In the genomic region with DNA sequence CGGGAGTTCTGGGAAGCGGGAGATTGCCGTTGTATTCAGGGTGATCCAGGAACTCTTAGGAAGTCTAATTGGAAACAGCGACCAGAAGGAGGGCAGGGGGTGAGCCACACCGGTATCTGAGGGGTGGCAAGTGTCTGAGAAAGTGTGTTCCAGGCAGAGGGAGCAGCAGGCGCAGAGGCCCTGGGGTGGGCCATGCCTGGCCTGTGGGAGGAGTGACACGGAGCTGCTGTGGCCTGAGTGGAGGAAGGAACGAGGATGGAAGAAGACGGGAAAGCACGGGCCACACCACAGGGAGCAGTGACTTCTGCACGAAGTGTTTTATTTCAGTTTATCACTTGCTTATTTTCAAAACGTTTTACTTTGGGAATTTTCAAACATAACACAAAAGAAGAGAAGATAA, we compare ENCODE assay signal across 21 cellular contexts.
DNase-seq lines count a peak whose midpoint lies in the region; ATAC-seq and TF ChIP-seq lines count a peak whose summit lies in the region.
"Had no signal": no experiment of that assay in that cellular context is flagged by ENCODE, and none has a peak within 500 bp of the region (broad histone marks: within the 10 kb centered on the region; RNA-seq: fewer than 3 reads in every experiment).

No MANE protein-coding gene starts in this region.

- no peak overlapping the region for H3K4me3 Mint-ChIP-seq in activated naive CD4-positive, alpha-beta T cell treated with anti-CD3 and anti-CD28 coated beads, Interleukin-2, amount 50 U/mL, for 24 hours
- H3K4me3 Mint-ChIP-seq in stimulated activated naive B cell treated with anti-CD40 and anti-IgM and Interleukin-4, amounts not matched to agents 10 μg/mL and 1 μg/mL and 100 μg/mL, for 72 hours = no peak overlapping the region
- H3K4me3 Mint-ChIP-seq: CD14-positive monocyte; CD4-positive, alpha-beta T cell; CD8-positive, alpha-beta memory T cell; HFFc6 had no signal

- H3K27ac Mint-ChIP-seq in activated naive CD4-positive, alpha-beta T cell treated with anti-CD3 and anti-CD28 coated beads, Interleukin-2, amount 50 U/mL, for 24 hours = peak overlapping the region; percentile 52
- H3K27ac Mint-ChIP-seq in stimulated activated naive B cell treated with anti-CD40 and anti-IgM and Interleukin-4, amounts not matched to agents 10 μg/mL and 1 μg/mL and 100 μg/mL, for 72 hours = peak overlapping the region; percentile 16
- H3K27ac Mint-ChIP-seq: CD14-positive monocyte; CD4-positive, alpha-beta T cell; HFFc6 had no signal

- peaks cover 18% of the 10 kb centered on the region for H3K36me3 Mint-ChIP-seq in activated naive CD4-positive, alpha-beta T cell treated with anti-CD3 and anti-CD28 coated beads, Interleukin-2, amount 50 U/mL, for 24 hours
- peaks cover 8 to 18% of the 10 kb centered on the region in 2 donors for H3K36me3 Mint-ChIP-seq in stimulated activated naive B cell treated with anti-CD40 and anti-IgM and Interleukin-4, amounts not matched to agents 10 μg/mL and 1 μg/mL and 100 μg/mL, for 72 hours

- peak overlapping the region; percentile 11 for H3K4me3 ChIP-seq in choroid plexus epithelial cell (ENCODE audit: low read depth, low read length)
- H3K4me3 ChIP-seq: A549; BLaER1 treated with 17β-estradiol and CSF1 and Interleukin-3, amounts not matched to agents 10 nM and 100 nM; HAP-1 had no signal

- DNase-seq in activated naive CD4-positive, alpha-beta T cell treated with anti-CD3 and anti-CD28 coated beads, Interleukin-2, amount 50 U/mL, for 16 hours = no peak
- peak; percentile 12 for DNase-seq in choroid plexus epithelial cell (ENCODE audit: low read depth)
- DNase-seq in stimulated activated naive B cell treated with anti-CD40 and anti-IgM and Interleukin-4, amounts not matched to agents 10 μg/mL and 1 μg/mL and 100 μg/mL, for 72 hours = no peak
- no peak for DNase-seq in activated CD4-positive, alpha-beta T cell treated with anti-CD3 and anti-CD28 coated beads for 1 hour
- DNase-seq: 8988T; ACHN; AML-193; BE2C; CD4-positive, alpha-beta T cell; CD8-positive, alpha-beta memory T cell; DMS 273 treated with DMSO at 0.1 percent for 48 hours; DMS79; GF-D8; GOT3; HFFc6 had no signal

- H3K9me3 Mint-ChIP-seq in activated naive CD4-positive, alpha-beta T cell treated with anti-CD3 and anti-CD28 coated beads, Interleukin-2, amount 50 U/mL, for 24 hours = peaks cover 3% of the 10 kb centered on the region
- peaks cover 8% of the 10 kb centered on the region in 2 donors for H3K9me3 Mint-ChIP-seq in stimulated activated naive B cell treated with anti-CD40 and anti-IgM and Interleukin-4, amounts not matched to agents 10 μg/mL and 1 μg/mL and 100 μg/mL, for 72 hours

- no peaks in the 10 kb centered on the region for H3K27me3 Mint-ChIP-seq in activated naive CD4-positive, alpha-beta T cell treated with anti-CD3 and anti-CD28 coated beads, Interleukin-2, amount 50 U/mL, for 24 hours
- peaks cover 9 to 17% of the 10 kb centered on the region in 2 donors for H3K27me3 Mint-ChIP-seq in stimulated activated naive B cell treated with anti-CD40 and anti-IgM and Interleukin-4, amounts not matched to agents 10 μg/mL and 1 μg/mL and 100 μg/mL, for 72 hours
- H3K27me3 Mint-ChIP-seq: CD4-positive, alpha-beta T cell; CD8-positive, alpha-beta memory T cell had no signal

- TF ChIP-seq CTCF in choroid plexus epithelial cell (conservative IDR thresholded peaks at IDR 0.05; ENCODE audit: low read depth, low read length) = no peak

- no peaks in the 10 kb centered on the region for H3K4me1 Mint-ChIP-seq in activated naive CD4-positive, alpha-beta T cell treated with anti-CD3 and anti-CD28 coated beads, Interleukin-2, amount 50 U/mL, for 24 hours
- peaks cover 0 to 4% of the 10 kb centered on the region in 2 donors for H3K4me1 Mint-ChIP-seq in stimulated activated naive B cell treated with anti-CD40 and anti-IgM and Interleukin-4, amounts not matched to agents 10 μg/mL and 1 μg/mL and 100 μg/mL, for 72 hours
- H3K4me1 Mint-ChIP-seq: CD8-positive, alpha-beta memory T cell had no signal

- ATAC-seq in stimulated activated naive B cell treated with anti-CD40 and anti-IgM and Interleukin-4, amounts not matched to agents 10 μg/mL and 1 μg/mL and 100 μg/mL, for 72 hours (replicated peaks) = no peak
- no peak for ATAC-seq in GM21723 (IDR thresholded peaks at IDR 0.05; ENCODE audit: unreplicated experiment)
- ATAC-seq: A549 had no signal
